Comparison of ENCODE assay signal across 1 cellular context in genomic region chr5:61052870-61053269, GRCh38.
TF ChIP-seq lines count a peak whose summit lies in the region.

No MANE protein-coding gene starts in this region.

TF ChIP-seq in GM23338, 12 proteins besides CTCF, POLR2A, EP300 and RAD21 (continued from another document):
- no peak for TF ChIP-seq ZNF462 (CRISPR knock-in tag; IDR thresholded peaks at IDR 0.05)
- TF ChIP-seq ETS1 (IDR thresholded peaks at IDR 0.05), result no peak
- no peak for TF ChIP-seq REST (IDR thresholded peaks at IDR 0.05; ENCODE audit: unreplicated experiment)
- TF ChIP-seq CREB1 (CRISPR knock-in tag; IDR thresholded peaks at IDR 0.05; ENCODE audit: low read depth), result no peak
- no peak for TF ChIP-seq JUNB (IDR thresholded peaks at IDR 0.05; ENCODE audit: unreplicated experiment)
- no peak for TF ChIP-seq EZH2phosphoT487 (IDR thresholded peaks at IDR 0.05; ENCODE audit: unreplicated experiment)
